In the genomic region with DNA sequence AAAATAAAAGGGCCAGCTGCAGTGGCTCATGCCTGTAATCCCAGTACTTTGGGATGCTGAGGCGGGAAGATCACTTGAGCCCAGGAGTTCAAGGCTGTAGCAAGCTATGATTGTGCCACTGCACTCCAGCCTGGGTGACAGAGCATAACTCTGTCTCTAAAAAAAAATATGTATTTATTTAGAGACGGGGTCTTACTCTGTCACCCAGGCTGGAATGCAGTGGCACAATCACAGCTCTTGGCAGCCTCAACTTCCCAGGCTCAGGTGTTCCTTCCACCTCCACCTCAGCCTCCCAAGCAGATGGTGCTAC, we compare ENCODE assay signal across 11 cellular contexts.
DNase-seq lines count a peak whose midpoint lies in the region; ATAC-seq and TF ChIP-seq lines count a peak whose summit lies in the region.
"Had no signal": no experiment of that assay in that cellular context is flagged by ENCODE, and none has a peak within 500 bp of the region (broad histone marks: within the 10 kb centered on the region; RNA-seq: fewer than 3 reads in every experiment).

No MANE protein-coding gene starts in this region.

- H3K27ac ChIP-seq in thoracic aorta, result no peak overlapping the region

- H3K4me1 ChIP-seq in thoracic aorta (ENCODE audit: control insufficient read depth in 1 of 2, low read depth in 2 of 2), result no peaks in the 10 kb centered on the region

- H3K27ac Mint-ChIP-seq in natural killer cell (no peak overlapping the region), WTC11 (no peak overlapping the region)
- H3K27ac Mint-ChIP-seq in natural killer cell treated with Interleukin-12 subunit alpha and Interleukin-12 subunit beta and Interleukin-15 and Interleukin-18, amount 100 ng/mL, for 72 hours, result no peak overlapping the region

- no peaks in the 10 kb centered on the region for H3K9me3 ChIP-seq in thoracic aorta
- H3K9me3 ChIP-seq: SK-N-SH had no signal

- H3K4me1 Mint-ChIP-seq in natural killer cell, result peaks cover 0 to 4% of the 10 kb centered on the region in 2 donors
- H3K4me1 Mint-ChIP-seq in natural killer cell treated with Interleukin-12 subunit alpha and Interleukin-12 subunit beta and Interleukin-15 and Interleukin-18, amount 100 ng/mL, for 72 hours (ENCODE audit: low read depth in 2 of 2), result peaks cover 8 to 17% of the 10 kb centered on the region in 2 donors
- peaks cover 11% of the 10 kb centered on the region for H3K4me1 Mint-ChIP-seq in WTC11

- no peak for DNase-seq in natural killer cell
- DNase-seq in natural killer cell treated with Interleukin-12 subunit alpha and Interleukin-12 subunit beta and Interleukin-15 and Interleukin-18, amount 100 ng/mL, for 72 hours (ENCODE audit: low spot score), result no peak
- no peak for DNase-seq in WTC11 (ENCODE audit: low spot score)
- no peak for DNase-seq in thoracic aorta (ENCODE audit: low spot score)
- DNase-seq in GM10248 (ENCODE audit: extremely low spot score), result no peak
- DNase-seq in NCI-H1105 treated with DMSO at 0.1 percent for 48 hours (lab: John Stamatoyannopoulos, UW), result no peak
- DNase-seq in UCSD-AML1 (lab: John Stamatoyannopoulos, UW; ENCODE audit: unreplicated experiment), result no peak
- DNase-seq: NCI-H226, Right ventricle myocardium superior had no signal

- CTCF ChIA-PET in WTC11 (lab: Charles Lee) (interaction anchor here (0.5 to 2.0 kb wide), 21 partner anchors 8 to 930 kb away, joined by 3 to 14 read pairs (median 4); partner anchors contain the start of gene ATF7IP), GM10248 (lab: Yijun Ruan, JAX) (interaction anchor here (0.8 to 3.3 kb wide), 32 partner anchors 10 to 531 kb away, joined by 3 to 28 read pairs (median 4); no protein-coding TSS in a partner anchor)

- H3K4me3 Mint-ChIP-seq in natural killer cell (no peak overlapping the region), WTC11 (no peak overlapping the region)
- H3K4me3 Mint-ChIP-seq in natural killer cell treated with Interleukin-12 subunit alpha and Interleukin-12 subunit beta and Interleukin-15 and Interleukin-18, amount 100 ng/mL, for 72 hours, result no peak overlapping the region

- H3K9me3 Mint-ChIP-seq in natural killer cell (no peaks in the 10 kb centered on the region), WTC11 (peaks cover 6% of the 10 kb centered on the region)
- H3K9me3 Mint-ChIP-seq in natural killer cell treated with Interleukin-12 subunit alpha and Interleukin-12 subunit beta and Interleukin-15 and Interleukin-18, amount 100 ng/mL, for 72 hours, result no peaks in the 10 kb centered on the region

- intact Hi-C loops in natural killer cell (cut with micrococcal nuclease), result loop anchor here (1.0 kb wide), 1 partner anchor 268 kb away; no protein-coding TSS in a partner anchor

- no peaks in the 10 kb centered on the region for H3K36me3 ChIP-seq in thoracic aorta

- peak; percentile 3 for TF ChIP-seq CTCF in natural killer cell (IDR thresholded peaks at IDR 0.05)
- peak; percentile 11; the same call in 1 of the 2 replicates for TF ChIP-seq CTCF in WTC11 (IDR thresholded peaks at IDR 0.05)
- TF ChIP-seq CTCF in thoracic aorta (IDR thresholded peaks at IDR 0.05), result peak; percentile 5
- TF ChIP-seq CTCF in GM10248 (IDR thresholded peaks at IDR 0.05; ENCODE audit: control extremely low read depth, extremely low read depth, low read depth, missing control alignments), result no peak

- ATAC-seq in natural killer cell (no peak), HG03175 (IDR thresholded peaks at IDR 0.05; ENCODE audit: unreplicated experiment) (peak; percentile 17), WTC11 (no peak), thoracic aorta (ENCODE audit: insufficient number of reproducible peaks, low FRiP score, low read depth) (no peak)
- ATAC-seq in natural killer cell treated with Interleukin-12 subunit alpha and Interleukin-12 subunit beta and Interleukin-15 and Interleukin-18, amount 100 ng/mL, for 72 hours, result no peak

- H3K27me3 Mint-ChIP-seq in natural killer cell (ENCODE audit: low read depth in 2 of 2) (peaks cover 13 to 24% of the 10 kb centered on the region in 2 donors), WTC11 (ENCODE audit: low read depth) (no peaks in the 10 kb centered on the region; the same call in 1 of the 2 replicates)
- peaks cover 11 to 14% of the 10 kb centered on the region in 2 donors for H3K27me3 Mint-ChIP-seq in natural killer cell treated with Interleukin-12 subunit alpha and Interleukin-12 subunit beta and Interleukin-15 and Interleukin-18, amount 100 ng/mL, for 72 hours

- no peak overlapping the region for H3K4me3 ChIP-seq in thoracic aorta

- no peaks in the 10 kb centered on the region for H3K36me3 Mint-ChIP-seq in natural killer cell
- H3K36me3 Mint-ChIP-seq in natural killer cell treated with Interleukin-12 subunit alpha and Interleukin-12 subunit beta and Interleukin-15 and Interleukin-18, amount 100 ng/mL, for 72 hours, result no peaks in the 10 kb centered on the region
- H3K36me3 Mint-ChIP-seq in WTC11, result no peaks in the 10 kb centered on the region

- POLR2A ChIA-PET in WTC11 (lab: Charles Lee), result interaction anchor here (1.2 kb wide), 1 partner anchor 75 kb away, joined by 3 read pairs; no protein-coding TSS in a partner anchor
- POLR2A ChIA-PET in GM10248 (lab: Yijun Ruan, JAX), result no interaction called here

- H3K27me3 ChIP-seq in thoracic aorta (replicated peaks; ENCODE audit: insufficient read depth), result no peaks in the 10 kb centered on the region

TF ChIP-seq in WTC11, 78 proteins besides CTCF, POLR2A, EP300 and RAD21 (continues in another document):
- no peak for TF ChIP-seq OVOL2 (CRISPR knock-in tag; IDR thresholded peaks at IDR 0.05; ENCODE audit: borderline replicate concordance)
- no peak for TF ChIP-seq ZBTB43 (CRISPR knock-in tag; IDR thresholded peaks at IDR 0.05)
- no peak for TF ChIP-seq TEAD1 (CRISPR knock-in tag; IDR thresholded peaks at IDR 0.05)
- no peak for TF ChIP-seq ZNF671 (CRISPR knock-in tag; IDR thresholded peaks at IDR 0.05)
- no peak for TF ChIP-seq ELF4 (CRISPR knock-in tag; IDR thresholded peaks at IDR 0.05; ENCODE audit: low read depth)
- TF ChIP-seq NR3C1 (CRISPR knock-in tag; conservative IDR thresholded peaks at IDR 0.05; ENCODE audit: low read depth), result no peak
- TF ChIP-seq, protein P1, sequence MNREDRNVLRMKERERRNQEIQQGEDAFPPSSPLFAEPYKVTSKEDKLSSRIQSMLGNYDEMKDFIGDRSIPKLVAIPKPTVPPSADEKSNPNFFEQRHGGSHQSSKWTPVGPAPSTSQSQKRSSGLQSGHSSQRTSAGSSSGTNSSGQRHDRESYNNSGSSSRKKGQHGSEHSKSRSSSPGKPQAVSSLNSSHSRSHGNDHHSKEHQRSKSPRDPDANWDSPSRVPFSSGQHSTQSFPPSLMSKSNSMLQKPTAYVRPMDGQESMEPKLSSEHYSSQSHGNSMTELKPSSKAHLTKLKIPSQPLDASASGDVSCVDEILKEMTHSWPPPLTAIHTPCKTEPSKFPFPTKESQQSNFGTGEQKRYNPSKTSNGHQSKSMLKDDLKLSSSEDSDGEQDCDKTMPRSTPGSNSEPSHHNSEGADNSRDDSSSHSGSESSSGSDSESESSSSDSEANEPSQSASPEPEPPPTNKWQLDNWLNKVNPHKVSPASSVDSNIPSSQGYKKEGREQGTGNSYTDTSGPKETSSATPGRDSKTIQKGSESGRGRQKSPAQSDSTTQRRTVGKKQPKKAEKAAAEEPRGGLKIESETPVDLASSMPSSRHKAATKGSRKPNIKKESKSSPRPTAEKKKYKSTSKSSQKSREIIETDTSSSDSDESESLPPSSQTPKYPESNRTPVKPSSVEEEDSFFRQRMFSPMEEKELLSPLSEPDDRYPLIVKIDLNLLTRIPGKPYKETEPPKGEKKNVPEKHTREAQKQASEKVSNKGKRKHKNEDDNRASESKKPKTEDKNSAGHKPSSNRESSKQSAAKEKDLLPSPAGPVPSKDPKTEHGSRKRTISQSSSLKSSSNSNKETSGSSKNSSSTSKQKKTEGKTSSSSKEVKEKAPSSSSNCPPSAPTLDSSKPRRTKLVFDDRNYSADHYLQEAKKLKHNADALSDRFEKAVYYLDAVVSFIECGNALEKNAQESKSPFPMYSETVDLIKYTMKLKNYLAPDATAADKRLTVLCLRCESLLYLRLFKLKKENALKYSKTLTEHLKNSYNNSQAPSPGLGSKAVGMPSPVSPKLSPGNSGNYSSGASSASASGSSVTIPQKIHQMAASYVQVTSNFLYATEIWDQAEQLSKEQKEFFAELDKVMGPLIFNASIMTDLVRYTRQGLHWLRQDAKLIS (CRISPR knock-in tag; IDR thresholded peaks at IDR 0.05; ENCODE audit: borderline replicate concordance), result no peak
- no peak for TF ChIP-seq USF2 (CRISPR knock-in tag; IDR thresholded peaks at IDR 0.05)
